Comparison of ENCODE assay signal across 1 cellular context in the genomic region with DNA sequence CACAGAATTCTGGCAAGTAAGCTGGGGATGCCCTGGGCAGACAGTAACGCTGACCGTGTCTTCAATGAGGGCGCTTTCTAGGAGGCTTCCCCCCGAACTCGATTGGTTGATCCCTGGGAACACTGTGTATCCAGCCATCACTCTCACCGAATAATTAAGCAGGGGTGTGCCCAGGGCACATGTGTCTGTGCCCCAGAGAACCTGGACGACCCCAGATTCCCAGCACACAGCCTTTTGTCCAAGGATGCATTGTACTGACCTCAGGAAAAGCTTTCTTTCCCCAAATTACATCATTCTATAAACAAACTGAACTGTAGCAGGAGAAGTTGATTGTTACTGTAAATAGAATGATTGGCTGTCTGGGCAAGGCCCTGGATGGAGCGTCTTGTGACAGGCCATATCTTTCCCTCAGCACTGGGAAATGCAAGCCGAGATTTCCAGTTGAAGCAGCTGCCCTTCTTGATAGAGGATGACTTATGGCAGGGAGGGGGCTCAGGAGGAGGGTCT.
TF ChIP-seq lines count a peak whose summit lies in the region.

No MANE protein-coding gene starts in this region.

TF ChIP-seq in K562, 482 proteins besides CTCF, POLR2A, EP300 and RAD21 (continues in another document):
- TF ChIP-seq, protein P1, sequence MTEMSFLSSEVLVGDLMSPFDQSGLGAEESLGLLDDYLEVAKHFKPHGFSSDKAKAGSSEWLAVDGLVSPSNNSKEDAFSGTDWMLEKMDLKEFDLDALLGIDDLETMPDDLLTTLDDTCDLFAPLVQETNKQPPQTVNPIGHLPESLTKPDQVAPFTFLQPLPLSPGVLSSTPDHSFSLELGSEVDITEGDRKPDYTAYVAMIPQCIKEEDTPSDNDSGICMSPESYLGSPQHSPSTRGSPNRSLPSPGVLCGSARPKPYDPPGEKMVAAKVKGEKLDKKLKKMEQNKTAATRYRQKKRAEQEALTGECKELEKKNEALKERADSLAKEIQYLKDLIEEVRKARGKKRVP (CRISPR knock-in tag; IDR thresholded peaks at IDR 0.05): peak; percentile 69; the same call in 1 of the 2 replicates
- TF ChIP-seq NRF1 (conservative IDR thresholded peaks at IDR 0.05 in 1 of 2, IDR thresholded peaks at IDR 0.05 in 1 of 2): 0 out of 4 replicates have a peak, but pooled peaks of 1 of the 2 experiments have one; percentile 27
- TF ChIP-seq FOXA3 (CRISPR knock-in tag; conservative IDR thresholded peaks at IDR 0.05 in 1 of 2, IDR thresholded peaks at IDR 0.05 in 1 of 2): peak in 1 of 2 experiments; percentile 52; a peak in 2 of 4 replicates
- TF ChIP-seq FOXJ2 (tag; IDR thresholded peaks at IDR 0.05): peak; percentile 91
- peak; percentile 66 for TF ChIP-seq ATF7 (IDR thresholded peaks at IDR 0.05)
- no peak for TF ChIP-seq POU5F1 (IDR thresholded peaks at IDR 0.05; ENCODE audit: borderline replicate concordance, low read depth, low read length, partially characterized antibody)
- TF ChIP-seq MTA2 (IDR thresholded peaks at IDR 0.05; ENCODE audit: low read depth): peak; percentile 35; the same call in 1 of the 2 replicates
- TF ChIP-seq ZNF324 (CRISPR knock-in tag; IDR thresholded peaks at IDR 0.05): no peak
- peak in 1 of 2 experiments; percentile 93; a peak in 2 of 4 replicates for TF ChIP-seq RCOR1 (IDR thresholded peaks at IDR 0.05; ENCODE audit: borderline replicate concordance in 1 of 2, low read depth in 2 of 2, low read length in 2 of 2)
- TF ChIP-seq, protein P2, sequence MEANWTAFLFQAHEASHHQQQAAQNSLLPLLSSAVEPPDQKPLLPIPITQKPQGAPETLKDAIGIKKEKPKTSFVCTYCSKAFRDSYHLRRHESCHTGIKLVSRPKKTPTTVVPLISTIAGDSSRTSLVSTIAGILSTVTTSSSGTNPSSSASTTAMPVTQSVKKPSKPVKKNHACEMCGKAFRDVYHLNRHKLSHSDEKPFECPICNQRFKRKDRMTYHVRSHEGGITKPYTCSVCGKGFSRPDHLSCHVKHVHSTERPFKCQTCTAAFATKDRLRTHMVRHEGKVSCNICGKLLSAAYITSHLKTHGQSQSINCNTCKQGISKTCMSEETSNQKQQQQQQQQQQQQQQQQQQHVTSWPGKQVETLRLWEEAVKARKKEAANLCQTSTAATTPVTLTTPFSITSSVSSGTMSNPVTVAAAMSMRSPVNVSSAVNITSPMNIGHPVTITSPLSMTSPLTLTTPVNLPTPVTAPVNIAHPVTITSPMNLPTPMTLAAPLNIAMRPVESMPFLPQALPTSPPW (CRISPR knock-in tag; IDR thresholded peaks at IDR 0.05): peak; percentile 33; the same call in 1 of the 2 replicates
- TF ChIP-seq, protein P3, sequence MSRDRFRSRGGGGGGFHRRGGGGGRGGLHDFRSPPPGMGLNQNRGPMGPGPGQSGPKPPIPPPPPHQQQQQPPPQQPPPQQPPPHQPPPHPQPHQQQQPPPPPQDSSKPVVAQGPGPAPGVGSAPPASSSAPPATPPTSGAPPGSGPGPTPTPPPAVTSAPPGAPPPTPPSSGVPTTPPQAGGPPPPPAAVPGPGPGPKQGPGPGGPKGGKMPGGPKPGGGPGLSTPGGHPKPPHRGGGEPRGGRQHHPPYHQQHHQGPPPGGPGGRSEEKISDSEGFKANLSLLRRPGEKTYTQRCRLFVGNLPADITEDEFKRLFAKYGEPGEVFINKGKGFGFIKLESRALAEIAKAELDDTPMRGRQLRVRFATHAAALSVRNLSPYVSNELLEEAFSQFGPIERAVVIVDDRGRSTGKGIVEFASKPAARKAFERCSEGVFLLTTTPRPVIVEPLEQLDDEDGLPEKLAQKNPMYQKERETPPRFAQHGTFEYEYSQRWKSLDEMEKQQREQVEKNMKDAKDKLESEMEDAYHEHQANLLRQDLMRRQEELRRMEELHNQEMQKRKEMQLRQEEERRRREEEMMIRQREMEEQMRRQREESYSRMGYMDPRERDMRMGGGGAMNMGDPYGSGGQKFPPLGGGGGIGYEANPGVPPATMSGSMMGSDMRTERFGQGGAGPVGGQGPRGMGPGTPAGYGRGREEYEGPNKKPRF (IDR thresholded peaks at IDR 0.05; ENCODE audit: low read depth, low read length): no peak
- TF ChIP-seq HDAC2 (IDR thresholded peaks at IDR 0.05): peak; percentile 56; the same call in 1 of the 2 replicates
- no peak for TF ChIP-seq YBX1 (IDR thresholded peaks at IDR 0.05)
- no peak; a peak in 2 of 4 replicates for TF ChIP-seq KDM1A (IDR thresholded peaks at IDR 0.05)
- peak; percentile 76 for TF ChIP-seq TAL1 (IDR thresholded peaks at IDR 0.05)
- peak; percentile 54 for TF ChIP-seq SMAD4 (CRISPR knock-in tag; conservative IDR thresholded peaks at IDR 0.05)
- TF ChIP-seq, protein P4, sequence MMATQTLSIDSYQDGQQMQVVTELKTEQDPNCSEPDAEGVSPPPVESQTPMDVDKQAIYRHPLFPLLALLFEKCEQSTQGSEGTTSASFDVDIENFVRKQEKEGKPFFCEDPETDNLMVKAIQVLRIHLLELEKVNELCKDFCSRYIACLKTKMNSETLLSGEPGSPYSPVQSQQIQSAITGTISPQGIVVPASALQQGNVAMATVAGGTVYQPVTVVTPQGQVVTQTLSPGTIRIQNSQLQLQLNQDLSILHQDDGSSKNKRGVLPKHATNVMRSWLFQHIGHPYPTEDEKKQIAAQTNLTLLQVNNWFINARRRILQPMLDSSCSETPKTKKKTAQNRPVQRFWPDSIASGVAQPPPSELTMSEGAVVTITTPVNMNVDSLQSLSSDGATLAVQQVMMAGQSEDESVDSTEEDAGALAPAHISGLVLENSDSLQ (IDR thresholded peaks at IDR 0.05): peak; percentile 65; the same call in 1 of the 2 replicates
- TF ChIP-seq ZNF134 (CRISPR knock-in tag; conservative IDR thresholded peaks at IDR 0.05): 0 out of 2 replicates have a peak, but pooled peaks have one; percentile 35
- peak; percentile 61; the same call in 1 of the 2 replicates for TF ChIP-seq CTBP1 (IDR thresholded peaks at IDR 0.05; ENCODE audit: borderline replicate concordance)
- TF ChIP-seq, protein P5, sequence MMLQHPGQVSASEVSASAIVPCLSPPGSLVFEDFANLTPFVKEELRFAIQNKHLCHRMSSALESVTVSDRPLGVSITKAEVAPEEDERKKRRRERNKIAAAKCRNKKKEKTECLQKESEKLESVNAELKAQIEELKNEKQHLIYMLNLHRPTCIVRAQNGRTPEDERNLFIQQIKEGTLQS (IDR thresholded peaks at IDR 0.05): peak; percentile 49; the same call in 1 of the 2 replicates
- TF ChIP-seq, protein P5 (CRISPR knock-in tag; conservative IDR thresholded peaks at IDR 0.05): no peak
- no peak for TF ChIP-seq OTX1 (CRISPR knock-in tag; IDR thresholded peaks at IDR 0.05)
- no peak for TF ChIP-seq SNIP1 (IDR thresholded peaks at IDR 0.05; ENCODE audit: low read depth)
- 0 out of 2 replicates have a peak, but pooled peaks have one; percentile 8 for TF ChIP-seq GATA2 (CRISPR knock-in tag; IDR thresholded peaks at IDR 0.05)
- TF ChIP-seq HCFC1 (IDR thresholded peaks at IDR 0.05; ENCODE audit: low read depth, low read length): no peak
- TF ChIP-seq TEAD1 (CRISPR knock-in tag; IDR thresholded peaks at IDR 0.05): peak in 1 of 2 experiments; percentile 70; a peak in 1 of 4 replicates
- TF ChIP-seq, protein P6, sequence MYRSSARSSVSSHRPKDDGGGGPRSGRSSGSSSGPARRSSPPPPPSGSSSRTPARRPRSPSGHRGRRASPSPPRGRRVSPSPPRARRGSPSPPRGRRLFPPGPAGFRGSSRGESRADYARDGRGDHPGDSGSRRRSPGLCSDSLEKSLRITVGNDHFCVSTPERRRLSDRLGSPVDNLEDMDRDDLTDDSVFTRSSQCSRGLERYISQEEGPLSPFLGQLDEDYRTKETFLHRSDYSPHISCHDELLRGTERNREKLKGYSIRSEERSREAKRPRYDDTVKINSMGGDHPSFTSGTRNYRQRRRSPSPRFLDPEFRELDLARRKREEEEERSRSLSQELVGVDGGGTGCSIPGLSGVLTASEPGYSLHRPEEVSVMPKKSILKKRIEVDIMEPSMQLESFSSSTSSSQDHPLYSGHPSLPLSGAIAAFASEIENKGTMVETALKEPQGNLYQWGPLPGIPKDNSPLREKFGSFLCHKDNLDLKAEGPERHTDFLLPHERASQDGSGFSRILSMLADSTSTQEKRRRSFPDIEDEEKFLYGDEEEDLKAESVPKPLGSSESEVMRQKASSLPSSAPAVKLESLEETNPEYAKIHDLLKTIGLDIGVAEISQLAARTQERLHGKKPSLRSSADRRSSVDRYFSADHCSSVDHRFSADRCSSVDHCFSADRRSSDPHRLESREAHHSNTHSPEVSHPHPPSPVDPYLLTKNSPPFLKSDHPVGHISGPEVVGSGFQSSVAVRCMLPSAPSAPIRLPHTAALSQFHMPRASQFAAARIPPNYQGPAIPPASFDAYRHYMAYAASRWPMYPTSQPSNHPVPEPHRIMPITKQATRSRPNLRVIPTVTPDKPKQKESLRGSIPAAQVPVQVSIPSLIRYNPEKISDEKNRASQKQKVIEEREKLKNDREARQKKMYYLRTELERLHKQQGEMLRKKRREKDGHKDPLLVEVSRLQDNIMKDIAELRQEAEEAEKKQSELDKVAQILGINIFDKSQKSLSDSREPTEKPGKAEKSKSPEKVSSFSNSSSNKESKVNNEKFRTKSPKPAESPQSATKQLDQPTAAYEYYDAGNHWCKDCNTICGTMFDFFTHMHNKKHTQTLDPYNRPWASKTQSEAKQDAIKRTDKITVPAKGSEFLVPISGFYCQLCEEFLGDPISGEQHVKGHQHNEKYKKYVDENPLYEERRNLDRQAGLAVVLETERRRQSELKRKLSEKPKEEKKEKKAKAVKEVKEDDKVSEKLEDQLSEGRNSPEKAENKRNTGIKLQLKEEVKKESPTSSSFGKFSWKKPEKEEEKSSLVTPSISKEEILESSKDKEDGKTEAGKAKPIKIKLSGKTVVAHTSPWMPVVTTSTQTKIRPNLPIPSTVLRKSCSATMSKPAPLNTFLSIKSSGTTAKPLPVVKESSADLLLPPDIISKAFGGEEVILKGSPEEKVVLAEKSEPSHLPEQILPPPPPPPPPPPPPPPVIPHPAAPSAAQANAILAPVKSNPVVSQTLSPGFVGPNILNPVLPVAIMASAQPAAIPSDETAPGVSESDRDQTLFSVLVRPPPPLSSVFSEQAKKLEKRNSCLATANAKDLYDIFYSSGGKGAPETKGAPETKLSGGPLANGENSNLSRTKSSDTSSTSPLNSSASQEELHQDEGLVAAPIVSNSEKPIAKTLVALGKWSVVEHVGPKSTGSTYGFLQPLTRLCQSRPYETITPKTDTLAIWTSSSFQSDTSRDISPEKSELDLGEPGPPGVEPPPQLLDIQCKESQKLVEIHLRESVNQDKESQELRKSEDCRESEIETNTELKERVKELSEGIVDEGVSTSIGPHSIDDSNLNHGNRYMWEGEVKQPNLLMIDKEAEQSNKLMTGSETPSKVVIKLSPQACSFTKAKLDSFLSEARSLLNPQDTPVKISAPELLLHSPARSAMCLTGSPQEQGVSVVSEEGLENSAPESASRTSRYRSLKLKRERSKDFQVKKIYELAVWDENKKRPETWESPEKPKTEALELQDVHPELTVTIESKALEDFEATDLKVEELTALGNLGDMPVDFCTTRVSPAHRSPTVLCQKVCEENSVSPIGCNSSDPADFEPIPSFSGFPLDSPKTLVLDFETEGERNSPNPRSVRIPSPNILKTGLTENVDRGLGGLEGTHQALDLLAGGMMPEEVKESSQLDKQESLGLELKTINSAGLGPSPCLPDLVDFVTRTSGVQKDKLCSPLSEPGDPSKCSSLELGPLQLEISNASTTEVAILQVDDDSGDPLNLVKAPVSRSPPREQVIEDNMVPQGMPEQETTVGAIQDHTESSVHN (IDR thresholded peaks at IDR 0.05; ENCODE audit: borderline replicate concordance in 1 of 2, low read depth in 1 of 2): no peak
- peak; percentile 87 for TF ChIP-seq SOX6 (IDR thresholded peaks at IDR 0.05)
